Comparison of ENCODE assay signal across 9 cellular contexts in genomic region chr17:64442550-64442971, GRCh38. TPM values are rescaled to one million over a fixed set of nuclear protein-coding genes. Genes with fewer than 3 reads are reported as not detected.
A peak's percentile ranks its signal among the peaks of the same experiment; 100 is the strongest.
DNase-seq lines count a peak whose midpoint lies in the region; ATAC-seq and TF ChIP-seq lines count a peak whose summit lies in the region.
"Had no signal": no experiment of that assay in that cellular context is flagged by ENCODE, and none has a peak within 500 bp of the region (broad histone marks: within the 10 kb centered on the region; RNA-seq: fewer than 3 reads in every experiment).

No MANE protein-coding gene starts in this region.

- peaks cover 24% of the 10 kb centered on the region for H3K4me1 ChIP-seq in DND-41 (ENCODE audit: insufficient read depth, low read length)
- peaks cover 16% of the 10 kb centered on the region for H3K4me1 ChIP-seq in OCI-LY1 (ENCODE audit: insufficient read depth, low read length, severe bottlenecking)

- intact Hi-C loops in dendritic cell treated with granulocyte-macrophage colony-stimulating factor and Interleukin-4, amounts not matched to agents 40 ng/mL and 50 ng/mL, for 4 days (cut with micrococcal nuclease) = no loop called here
- intact Hi-C loops in dorsolateral prefrontal cortex (cut with DNase I) = no loop called here

- peak overlapping the region; percentile 100 for H3K27ac Mint-ChIP-seq in dendritic cell treated with granulocyte-macrophage colony-stimulating factor and Interleukin-4, amounts not matched to agents 40 ng/mL and 50 ng/mL, for 4 days
- peak overlapping the region; percentile 18 to 51 (median 35) for H3K27ac Mint-ChIP-seq in nephron
- H3K27ac Mint-ChIP-seq: brain had no signal

- H3K9me2 ChIP-seq in OCI-LY1 (ENCODE audit: low read depth, low read length) = no peaks in the 10 kb centered on the region

- TF ChIP-seq CTCF in DND-41 (IDR thresholded peaks at IDR 0.05; ENCODE audit: borderline replicate concordance, extremely low read depth, low read length, poor library complexity, severe bottlenecking) (no peak), OCI-LY1 (IDR thresholded peaks at IDR 0.05; ENCODE audit: low read length) (no peak), nephron (IDR thresholded peaks at IDR 0.05; ENCODE audit: unreplicated experiment in 3 of 3) (no peak), dorsolateral prefrontal cortex (IDR thresholded peaks at IDR 0.05 in 54 of 56, conservative IDR thresholded peaks at IDR 0.05 in 2 of 56; ENCODE audit: low read depth in 1 of 56, partially characterized antibody in 56 of 56) (no peak)

- no peaks in the 10 kb centered on the region for H3K79me2 ChIP-seq in DND-41 (ENCODE audit: insufficient read depth, low read length)
- H3K79me2 ChIP-seq in OCI-LY1 (ENCODE audit: insufficient read depth, low read length) = no peaks in the 10 kb centered on the region

- H3K27ac ChIP-seq in DND-41 (ENCODE audit: low read length) (peak overlapping the region; percentile 63), OCI-LY1 (ENCODE audit: low read depth, low read length, poor library complexity, severe bottlenecking) (peak overlapping the region; percentile 54), dorsolateral prefrontal cortex (peak overlapping the region in 21 of 59 donors; percentile 19 to 66 (median 42))

- peak overlapping the region; percentile 69 for H3K4me3 Mint-ChIP-seq in dendritic cell treated with granulocyte-macrophage colony-stimulating factor and Interleukin-4, amounts not matched to agents 40 ng/mL and 50 ng/mL, for 4 days
- H3K4me3 Mint-ChIP-seq in nephron = no peak overlapping the region
- H3K4me3 Mint-ChIP-seq: brain had no signal

- H3K4me2 ChIP-seq in DND-41 (ENCODE audit: insufficient read depth, low read length) (peak overlapping the region; percentile 44), OCI-LY1 (ENCODE audit: low read length) (peak overlapping the region; percentile 2; the same call in 1 of the 2 replicates)

- ATAC-seq in DND-41 (ENCODE audit: insufficient read depth, low read depth) (no peak; the same call in 2 of the 3 replicates), GM19351 (IDR thresholded peaks at IDR 0.05; ENCODE audit: unreplicated experiment) (no peak)

- DNase-seq in DND-41 = no peak
- no peak for DNase-seq in NCI-H526 (lab: John Stamatoyannopoulos, UW)
- no peak for DNase-seq in dorsolateral prefrontal cortex
- no peak for DNase-seq in midbrain (lab: John Stamatoyannopoulos, UW)

- H3K9me3 ChIP-seq in DND-41 (ENCODE audit: insufficient read depth, low read length, severe bottlenecking) (peaks cover 17% of the 10 kb centered on the region), OCI-LY1 (ENCODE audit: low read length) (peaks cover 10% of the 10 kb centered on the region)

- H2AFZ ChIP-seq in DND-41 (ENCODE audit: low read depth, low read length) = no peak overlapping the region
- peak overlapping the region; percentile 92 for H2AFZ ChIP-seq in OCI-LY1 (ENCODE audit: low read length)

- peaks cover 27% of the 10 kb centered on the region for H3K9me3 Mint-ChIP-seq in dendritic cell treated with granulocyte-macrophage colony-stimulating factor and Interleukin-4, amounts not matched to agents 40 ng/mL and 50 ng/mL, for 4 days
- peaks cover 19% of the 10 kb centered on the region for H3K9me3 Mint-ChIP-seq in nephron

- H3K9ac ChIP-seq in DND-41 (ENCODE audit: low read depth, low read length) (peak overlapping the region; percentile 22; the same call in 1 of the 2 replicates), OCI-LY1 (ENCODE audit: low read length) (peak overlapping the region; percentile 39; the same call in 1 of the 2 replicates)

- peaks cover 59% of the 10 kb centered on the region for H3K4me1 Mint-ChIP-seq in dendritic cell treated with granulocyte-macrophage colony-stimulating factor and Interleukin-4, amounts not matched to agents 40 ng/mL and 50 ng/mL, for 4 days (ENCODE audit: low read depth)
- H3K4me1 Mint-ChIP-seq in nephron = peaks cover 7% of the 10 kb centered on the region
- H3K4me1 Mint-ChIP-seq: brain had no signal

- H4K20me1 ChIP-seq in DND-41 (ENCODE audit: insufficient read depth, low read length) (no peaks in the 10 kb centered on the region), OCI-LY1 (ENCODE audit: insufficient read depth, low read length) (no peaks in the 10 kb centered on the region)

- 0 out of 2 replicates have a peak, but pooled peaks cover 4% of the 10 kb centered on the region for H3F3A ChIP-seq in OCI-LY1 (ENCODE audit: insufficient read depth, low read length)

- H3K27me3 ChIP-seq in DND-41 (ENCODE audit: insufficient read depth, low read length, poor library complexity) = no peaks in the 10 kb centered on the region
- no peaks in the 10 kb centered on the region for H3K27me3 ChIP-seq in OCI-LY1 (ENCODE audit: insufficient read depth, low read length)
- H3K27me3 ChIP-seq in dorsolateral prefrontal cortex = no peaks in the 10 kb centered on the region

- H3K27me3 Mint-ChIP-seq in dendritic cell treated with granulocyte-macrophage colony-stimulating factor and Interleukin-4, amounts not matched to agents 40 ng/mL and 50 ng/mL, for 4 days = no peaks in the 10 kb centered on the region
- H3K27me3 Mint-ChIP-seq in nephron (ENCODE audit: low read depth) = peaks cover 4% of the 10 kb centered on the region

- peaks cover 28% of the 10 kb centered on the region for H3K36me3 Mint-ChIP-seq in dendritic cell treated with granulocyte-macrophage colony-stimulating factor and Interleukin-4, amounts not matched to agents 40 ng/mL and 50 ng/mL, for 4 days (ENCODE audit: low read depth)
- H3K36me3 Mint-ChIP-seq in nephron (ENCODE audit: low read depth) = peaks cover 9% of the 10 kb centered on the region
- H3K36me3 Mint-ChIP-seq: brain had no signal

- H3K4me3 ChIP-seq in DND-41 (ENCODE audit: low read depth in 1 of 2, low read length in 2 of 2) (no peak overlapping the region), OCI-LY1 (ENCODE audit: low read depth, low read length, poor library complexity, severe bottlenecking) (no peak overlapping the region), dorsolateral prefrontal cortex (no peak overlapping the region)

- no peaks in the 10 kb centered on the region for H3K36me3 ChIP-seq in DND-41 (ENCODE audit: insufficient read depth, low read length)
- H3K36me3 ChIP-seq in OCI-LY1 (ENCODE audit: insufficient read depth, low read length) = no peaks in the 10 kb centered on the region

RNA-seq across cellular contexts. Expression of gene MILR1, which starts 6.4 kb away (rescaled TPM):
- 10 to 100 TPM in 9 of 120 experiments, 1 to 10 TPM in 111; 1.1 to 16.6 (median 4.9) TPM for total RNA-seq in dorsolateral prefrontal cortex

RNA-seq across cellular contexts. Expression of gene PECAM1, which starts 51.9 kb away (rescaled TPM):
- 100 to 1,000 TPM in 3 of 120 experiments, 10 to 100 TPM in 117; 22.1 to 136 (median 49.2) TPM for total RNA-seq in dorsolateral prefrontal cortex

RNA-seq across cellular contexts. Expression of gene POLG2, which starts 54.3 kb away (rescaled TPM):
- total RNA-seq in dorsolateral prefrontal cortex = 10 to 100 TPM in 105 of 120 experiments, 1 to 10 TPM in 15; 5.9 to 25.5 (median 12.7) TPM
